In genomic region chr4:52594961-52595360, GRCh38 we compare ENCODE assay signal across 19 cellular contexts.
"Had no signal": no experiment of that assay in that cellular context is flagged by ENCODE, and none has a peak within 500 bp of the region (broad histone marks: within the 10 kb centered on the region; RNA-seq: fewer than 3 reads in every experiment).

No MANE protein-coding gene starts in this region.

- H3K27me3 ChIP-seq: gastroesophageal sphincter, heart right ventricle, ovary, spleen, upper lobe of right lung had no signal

- H3K27me3 Mint-ChIP-seq: activated CD4-positive, alpha-beta T cell treated with anti-CD3 and anti-CD28 coated beads, Interleukin-2, amount 10 ng/mL, durations not matched to agents 24 days and 14 days; activated naive CD8-positive, alpha-beta T cell treated with anti-CD3 and anti-CD28 coated beads for 36 hours; naive B cell; stimulated activated naive CD8-positive, alpha-beta T cell treated with anti-CD3 and anti-CD28 coated beads, Interleukin-15, amount 100 ng/mL, for 72 hours had no signal

- H3K36me3 ChIP-seq: ovary, thoracic aorta had no signal

- H3K9me3 ChIP-seq: gastroesophageal sphincter, heart right ventricle, ovary, spleen, thoracic aorta, upper lobe of right lung had no signal

- H3K4me3 Mint-ChIP-seq: activated CD4-positive, alpha-beta T cell treated with anti-CD3 and anti-CD28 coated beads, Interleukin-2, amount 10 ng/mL, durations not matched to agents 24 days and 14 days; activated naive CD8-positive, alpha-beta T cell treated with anti-CD3 and anti-CD28 coated beads for 36 hours; activated T-helper 1 cell treated with anti-CD3 and anti-CD28 coated beads, Interleukin-12 subunit alpha, Interleukin-12 subunit beta, Interleukin-2, Interleukin-4 antibody, amounts not matched to agents 30 ng/mL and 10 ng/mL and 1 ng/mL, durations not matched to agents 14 hours and 24 hours and 36 hours; naive B cell; stimulated activated naive CD8-positive, alpha-beta T cell treated with anti-CD3 and anti-CD28 coated beads, Interleukin-15, amount 100 ng/mL, for 72 hours had no signal

- H3K27ac Mint-ChIP-seq: activated CD4-positive, alpha-beta T cell treated with anti-CD3 and anti-CD28 coated beads, Interleukin-2, amount 10 ng/mL, durations not matched to agents 24 days and 14 days; activated naive CD8-positive, alpha-beta T cell treated with anti-CD3 and anti-CD28 coated beads for 36 hours; activated T-helper 1 cell treated with anti-CD3 and anti-CD28 coated beads, Interleukin-12 subunit alpha, Interleukin-12 subunit beta, Interleukin-2, Interleukin-4 antibody, amounts not matched to agents 30 ng/mL and 10 ng/mL and 1 ng/mL, durations not matched to agents 14 hours and 24 hours and 36 hours; naive B cell; stimulated activated naive CD8-positive, alpha-beta T cell treated with anti-CD3 and anti-CD28 coated beads, Interleukin-15, amount 100 ng/mL, for 72 hours had no signal

- H3K4me3 ChIP-seq: gastroesophageal sphincter, heart right ventricle, lung, ovary, spleen, thoracic aorta, upper lobe of right lung had no signal

- H3K9me3 Mint-ChIP-seq: activated CD4-positive, alpha-beta T cell treated with anti-CD3 and anti-CD28 coated beads, Interleukin-2, amount 10 ng/mL, durations not matched to agents 24 days and 14 days; activated naive CD8-positive, alpha-beta T cell treated with anti-CD3 and anti-CD28 coated beads for 36 hours; activated T-helper 1 cell treated with anti-CD3 and anti-CD28 coated beads, Interleukin-12 subunit alpha, Interleukin-12 subunit beta, Interleukin-2, Interleukin-4 antibody, amounts not matched to agents 30 ng/mL and 10 ng/mL and 1 ng/mL, durations not matched to agents 14 hours and 24 hours and 36 hours; naive B cell; stimulated activated naive CD8-positive, alpha-beta T cell treated with anti-CD3 and anti-CD28 coated beads, Interleukin-15, amount 100 ng/mL, for 72 hours had no signal

- H3K4me1 Mint-ChIP-seq: activated naive CD8-positive, alpha-beta T cell treated with anti-CD3 and anti-CD28 coated beads for 36 hours; naive B cell; stimulated activated naive CD8-positive, alpha-beta T cell treated with anti-CD3 and anti-CD28 coated beads, Interleukin-15, amount 100 ng/mL, for 72 hours had no signal

- H3K4me1 ChIP-seq: gastroesophageal sphincter, spleen, upper lobe of right lung had no signal

- H3K27ac ChIP-seq: gastroesophageal sphincter, ovary, spleen, thoracic aorta, upper lobe of right lung had no signal

- DNase-seq: activated CD4-positive, alpha-beta T cell treated with anti-CD3 and anti-CD28 coated beads, Interleukin-2, amount 10 ng/mL, durations not matched to agents 24 days and 14 days; activated CD4-positive, CD25-positive, alpha-beta regulatory T cell; activated CD8-positive, alpha-beta memory T cell treated with anti-CD3 and anti-CD28 coated beads for 24 hours; activated naive CD8-positive, alpha-beta T cell treated with anti-CD3 and anti-CD28 coated beads for 36 hours; cerebellar nuclear complex; effector memory CD4-positive, alpha-beta T cell; heart right ventricle; left colon; naive B cell; ovary; spleen; stimulated activated CD4-positive, alpha-beta T cell treated with anti-CD3 and anti-CD28 coated beads, Interleukin-1b, Interleukin-23, amount 100 ng/mL, for 48 hours; stimulated activated naive CD8-positive, alpha-beta T cell treated with anti-CD3 and anti-CD28 coated beads, Interleukin-15, amount 100 ng/mL, for 72 hours; T-helper 2 cell; upper lobe of right lung had no signal
